1 cellular context compared by ENCODE assay signal in genomic region chr3:187139895-187140253, GRCh38.
TF ChIP-seq lines count a peak whose summit lies in the region.

No MANE protein-coding gene starts in this region.

TF ChIP-seq in endothelial cell of umbilical vein, 7 proteins besides CTCF, POLR2A, EP300 and RAD21:
- TF ChIP-seq FOS (IDR thresholded peaks at IDR 0.05; ENCODE audit: borderline replicate concordance, insufficient read depth, low read length) (no peak), JUN (IDR thresholded peaks at IDR 0.05; ENCODE audit: borderline replicate concordance, insufficient read depth, insufficient read length, low read depth) (no peak), MAX (IDR thresholded peaks at IDR 0.05; ENCODE audit: insufficient read depth, insufficient read length) (no peak), POLR2AphosphoS5 (IDR thresholded peaks at IDR 0.05; ENCODE audit: insufficient read depth, low read depth, low read length) (no peak)
